ENCODE assay signal across 8 cellular contexts in genomic region chr12:71662861-71663560, GRCh38. TPM values are rescaled to one million over a fixed set of nuclear protein-coding genes. Genes with fewer than 3 reads are reported as not detected.
A peak's percentile ranks its signal among the peaks of the same experiment; 100 is the strongest.
DNase-seq lines count a peak whose midpoint lies in the region; ATAC-seq, FAIRE-seq and TF ChIP-seq lines count a peak whose summit lies in the region.

No MANE protein-coding gene starts in this region.

- no peaks in the 10 kb centered on the region for H3K27me3 ChIP-seq in SJCRH30
- no peaks in the 10 kb centered on the region for H3K27me3 ChIP-seq in pancreas
- no peaks in the 10 kb centered on the region for H3K27me3 ChIP-seq in thyroid gland

- H3K36me3 Mint-ChIP-seq in activated naive CD4-positive, alpha-beta T cell treated with anti-CD3 and anti-CD28 coated beads for 36 hours (ENCODE audit: low read depth) = peaks cover 43% of the 10 kb centered on the region
- peaks cover 7% of the 10 kb centered on the region for H3K36me3 Mint-ChIP-seq in glutamatergic neuron (ENCODE audit: unreplicated experiment)

- intact Hi-C loops in activated naive CD4-positive, alpha-beta T cell treated with anti-CD3 and anti-CD28 coated beads for 36 hours (cut with micrococcal nuclease) = loop anchor here (1.0 to 5.0 kb wide), 6 partner anchors 10 to 274 kb away; partner anchors contain the start of genes TBC1D15 and TPH2
- intact Hi-C loops in pancreas (cut with DNase I) = no loop called here
- intact Hi-C loops in thyroid gland (cut with DNase I) = loop anchor here (10.0 kb wide), 1 partner anchor 92 kb away; the partner anchor contains the start of gene RAB21

- ATAC-seq in GM19372 (IDR thresholded peaks at IDR 0.05; ENCODE audit: low read depth, unreplicated experiment) = peak; percentile 15
- peak; percentile 16 for ATAC-seq in HG03469 (IDR thresholded peaks at IDR 0.05; ENCODE audit: unreplicated experiment)
- peak; percentile 39 to 55 (median 54) for ATAC-seq in pancreas

- TF ChIP-seq POLR2A in thyroid gland (IDR thresholded peaks at IDR 0.05) = no peak

- peaks cover 44% of the 10 kb centered on the region for H3K4me1 Mint-ChIP-seq in activated naive CD4-positive, alpha-beta T cell treated with anti-CD3 and anti-CD28 coated beads for 36 hours (ENCODE audit: low read depth)
- peaks cover 14% of the 10 kb centered on the region for H3K4me1 Mint-ChIP-seq in glutamatergic neuron (ENCODE audit: low read depth, unreplicated experiment)

- CTCF ChIA-PET in activated naive CD4-positive, alpha-beta T cell treated with anti-CD3 and anti-CD28 coated beads for 36 hours (lab: Charles Lee) = interaction anchor here (0.7 to 2.9 kb wide), 7 partner anchors 13 to 84 kb away, joined by 3 to 31 read pairs (median 5); partner anchors contain the start of gene TMEM19

- H3K4me3 ChIP-seq in SJCRH30 (peak overlapping the region; percentile 77), pancreas (peak overlapping the region; percentile 70 to 89 (median 81)), thyroid gland (replicated peaks in 1 of 3) (peak overlapping the region; percentile 61 to 99 (median 79))

- peaks cover 7% of the 10 kb centered on the region; the same call in 1 of the 2 replicates for H3K4me1 ChIP-seq in SJCRH30
- peaks cover 11 to 35% (median 28%) of the 10 kb centered on the region in 3 donors for H3K4me1 ChIP-seq in pancreas
- peaks cover 18 to 24% of the 10 kb centered on the region in 2 donors for H3K4me1 ChIP-seq in thyroid gland

- H3K27ac Mint-ChIP-seq in activated naive CD4-positive, alpha-beta T cell treated with anti-CD3 and anti-CD28 coated beads for 36 hours = peak overlapping the region; percentile 99
- H3K27ac Mint-ChIP-seq in glutamatergic neuron (ENCODE audit: unreplicated experiment) = peak overlapping the region; percentile 99

- H3K27ac ChIP-seq in SJCRH30 (peak overlapping the region; percentile 83), pancreas (peak overlapping the region; percentile 93 to 100 (median 96)), thyroid gland (peak overlapping the region; percentile 62 to 96 (median 89))

- H3K9me3 ChIP-seq in SJCRH30 (replicated peaks) (no peaks in the 10 kb centered on the region), pancreas (no peaks in the 10 kb centered on the region), thyroid gland (no peaks in the 10 kb centered on the region)

- no peak for FAIRE-seq in pancreas (lab: Jason Lieb, UNC)

- H3K4me3 Mint-ChIP-seq in activated naive CD4-positive, alpha-beta T cell treated with anti-CD3 and anti-CD28 coated beads for 36 hours = peak overlapping the region; percentile 97
- peak overlapping the region; percentile 93 for H3K4me3 Mint-ChIP-seq in glutamatergic neuron (ENCODE audit: unreplicated experiment)

- DNase-seq in C1 segment of cervical spinal cord (lab: John Stamatoyannopoulos, UW) (peak in 9 of 14 donors; percentile 33 to 80 (median 65)), SJCRH30 (peak; percentile 56 to 57), glutamatergic neuron (peak; percentile 65), pancreas (peak; percentile 66 to 89 (median 79)), thyroid gland (peak; percentile 46 to 50)
- peak; percentile 86 for DNase-seq in activated naive CD4-positive, alpha-beta T cell treated with anti-CD3 and anti-CD28 coated beads for 36 hours

- WGBS in pancreas, 2 donors = 0% methylated on average over 53 of the region's 53 CpGs
- WGBS in thyroid gland, 2 donors = 0% methylated on average over 19 to 27 of the region's 53 CpGs

- H3K9me3 Mint-ChIP-seq in activated naive CD4-positive, alpha-beta T cell treated with anti-CD3 and anti-CD28 coated beads for 36 hours = no peaks in the 10 kb centered on the region
- peaks cover 12% of the 10 kb centered on the region for H3K9me3 Mint-ChIP-seq in glutamatergic neuron (ENCODE audit: unreplicated experiment)

- no peak for TF ChIP-seq CTCF in glutamatergic neuron (IDR thresholded peaks at IDR 0.05; ENCODE audit: partially characterized antibody, unreplicated experiment)
- no peak for TF ChIP-seq CTCF in pancreas (IDR thresholded peaks at IDR 0.05)
- no peak for TF ChIP-seq CTCF in thyroid gland (IDR thresholded peaks at IDR 0.05)

- H3K36me3 ChIP-seq in SJCRH30 (peaks cover 21% of the 10 kb centered on the region), pancreas (peaks cover 0 to 11% (median 0%) of the 10 kb centered on the region in 3 donors), thyroid gland (peaks cover 6 to 15% of the 10 kb centered on the region in 2 donors)

- no peaks in the 10 kb centered on the region for H3K27me3 Mint-ChIP-seq in activated naive CD4-positive, alpha-beta T cell treated with anti-CD3 and anti-CD28 coated beads for 36 hours (ENCODE audit: low read depth)
- H3K27me3 Mint-ChIP-seq in glutamatergic neuron (ENCODE audit: unreplicated experiment) = peaks cover 16% of the 10 kb centered on the region

RNA-seq across cellular contexts. Expression of gene ZFC3H1, which starts 0.6 kb away (rescaled TPM):
- 15.4 and 24.5 TPM in 2 replicates for total RNA-seq in SJCRH30 (2014; rRNA removed; shearing (Covaris generic))
- 10 to 100 TPM; 56.9 to 62.6 TPM for total RNA-seq in activated naive CD4-positive, alpha-beta T cell treated with anti-CD3 and anti-CD28 coated beads for 36 hours
- 66.7 TPM for total RNA-seq in glutamatergic neuron (ENCODE audit: unreplicated experiment)
- total RNA-seq in pancreas = 10 to 100 TPM in 5 of 6 donors, 1 to 10 TPM in 1; 8.6 to 32.6 (median 18.2) TPM
- 10 to 100 TPM; 19.1 to 20.3 TPM for polyA plus RNA-seq in pancreas
- total RNA-seq in thyroid gland = 10 to 100 TPM; 45.2 to 62.4 (median 50.0) TPM

RNA-seq across cellular contexts. Expression of gene THAP2, which starts 1.1 kb away (rescaled TPM):
- total RNA-seq in SJCRH30 (2014; rRNA removed; shearing (Covaris generic)) = 5.6 and 7.2 TPM in 2 replicates
- 1 to 10 TPM; 8.3 to 9.4 TPM for total RNA-seq in activated naive CD4-positive, alpha-beta T cell treated with anti-CD3 and anti-CD28 coated beads for 36 hours
- total RNA-seq in glutamatergic neuron (ENCODE audit: unreplicated experiment) (7.9 TPM), pancreas (1 to 10 TPM; 1.2 to 4.3 (median 2.3) TPM), thyroid gland (10 to 100 TPM in 1 of 4 donors, 1 to 10 TPM in 3; 2.4 to 11.6 (median 3.0) TPM)
- polyA plus RNA-seq in pancreas = 1 to 10 TPM; 1.1 to 3.1 TPM

RNA-seq across cellular contexts. Expression of gene TMEM19, which starts 22.9 kb away (rescaled TPM):
- total RNA-seq in SJCRH30 (2014; rRNA removed; shearing (Covaris generic)) = 31.8 and 34.6 TPM in 2 replicates
- 10 to 100 TPM; 10.9 to 11.1 TPM for total RNA-seq in activated naive CD4-positive, alpha-beta T cell treated with anti-CD3 and anti-CD28 coated beads for 36 hours
- total RNA-seq in glutamatergic neuron (ENCODE audit: unreplicated experiment) (13.7 TPM), pancreas (10 to 100 TPM in 2 of 6 donors, 1 to 10 TPM in 4; 5.8 to 14.8 (median 7.9) TPM), thyroid gland (10 to 100 TPM; 29.3 to 50.0 (median 47.4) TPM)
- polyA plus RNA-seq in pancreas = 1 to 10 TPM; 3.8 to 9.3 TPM

Comparison
In these comparisons a context has a peak if more than half of its experiments do, and no peak if none do; other contexts are left out.
1. Peak in every context shown above with its lines: DNase-seq, ATAC-seq, H3K4me3 ChIP-seq and H3K27ac ChIP-seq.
2. intact Hi-C loops: an anchor here in activated naive CD4-positive, alpha-beta T cell treated with anti-CD3 and anti-CD28 coated beads for 36 hours (1.0 to 5.0 kb wide) and thyroid gland (10.0 kb wide); none called in pancreas.